10 cellular contexts compared by ENCODE assay signal in genomic region chr2:118808429-118808809, GRCh38. TPM values are rescaled to one million over a fixed set of nuclear protein-coding genes. Genes with fewer than 3 reads are reported as not detected.
DNase-seq lines count a peak whose midpoint lies in the region; ATAC-seq lines count a peak whose summit lies in the region.
"Had no signal": no experiment of that assay in that cellular context is flagged by ENCODE, and none has a peak within 500 bp of the region (broad histone marks: within the 10 kb centered on the region; RNA-seq: fewer than 3 reads in every experiment).

No MANE protein-coding gene starts in this region.

- DNase-seq in activated naive CD4-positive, alpha-beta T cell treated with anti-CD3 and anti-CD28 coated beads for 36 hours: no peak
- DNase-seq in activated naive CD4-positive, alpha-beta T cell treated with anti-CD3 and anti-CD28 coated beads, Interleukin-2, amount 10 ng/mL, durations not matched to agents 7 days and 5 days: no peak
- peak; percentile 16 for DNase-seq in astrocyte of the hippocampus (ENCODE audit: low read depth, low spot score)
- no peak for DNase-seq in left lobe of liver (ENCODE audit: low spot score)
- no peak for DNase-seq in stimulated activated naive B cell treated with anti-CD40 and anti-IgM and Interleukin-4, amounts not matched to agents 10 μg/mL and 1 μg/mL and 100 μg/mL, for 72 hours
- no peak for DNase-seq in stimulated activated CD4-positive, alpha-beta T cell treated with anti-CD3 and anti-CD28 coated beads, Interleukin-4, amount 100 ng/mL, for 24 hours
- no peak for DNase-seq in inferior parietal cortex (ENCODE audit: extremely low spot score)
- DNase-seq in Right ventricle myocardium inferior (ENCODE audit: missing footprints): no peak
- DNase-seq: NCI-H226 had no signal

- no peaks in the 10 kb centered on the region for H3K36me3 Mint-ChIP-seq in activated naive CD4-positive, alpha-beta T cell treated with anti-CD3 and anti-CD28 coated beads for 36 hours (ENCODE audit: low read depth)
- H3K36me3 Mint-ChIP-seq in activated naive CD4-positive, alpha-beta T cell treated with anti-CD3 and anti-CD28 coated beads, Interleukin-2, amount 10 ng/mL, durations not matched to agents 7 days and 5 days: no peaks in the 10 kb centered on the region
- H3K36me3 Mint-ChIP-seq in stimulated activated naive B cell treated with anti-CD40 and anti-IgM and Interleukin-4, amounts not matched to agents 10 μg/mL and 1 μg/mL and 100 μg/mL, for 72 hours: peaks cover 0 to 6% of the 10 kb centered on the region in 2 donors

- peak overlapping the region; percentile 15 for H3K4me3 Mint-ChIP-seq in activated naive CD4-positive, alpha-beta T cell treated with anti-CD3 and anti-CD28 coated beads for 36 hours
- no peak overlapping the region for H3K4me3 Mint-ChIP-seq in activated naive CD4-positive, alpha-beta T cell treated with anti-CD3 and anti-CD28 coated beads, Interleukin-2, amount 10 ng/mL, durations not matched to agents 7 days and 5 days
- H3K4me3 Mint-ChIP-seq in stimulated activated naive B cell treated with anti-CD40 and anti-IgM and Interleukin-4, amounts not matched to agents 10 μg/mL and 1 μg/mL and 100 μg/mL, for 72 hours: peak overlapping the region; percentile 43 to 44

- CTCF ChIA-PET in activated naive CD4-positive, alpha-beta T cell treated with anti-CD3 and anti-CD28 coated beads for 36 hours (lab: Charles Lee): interaction anchor here (0.6 kb wide), 1 partner anchor 54 kb away, joined by 3 read pairs; no protein-coding TSS in a partner anchor
- CTCF ChIA-PET in activated naive CD4-positive, alpha-beta T cell treated with anti-CD3 and anti-CD28 coated beads, Interleukin-2, amount 10 ng/mL, durations not matched to agents 7 days and 5 days (lab: Charles Lee): no interaction called here

- no peaks in the 10 kb centered on the region for H3K9me3 Mint-ChIP-seq in activated naive CD4-positive, alpha-beta T cell treated with anti-CD3 and anti-CD28 coated beads for 36 hours
- no peaks in the 10 kb centered on the region for H3K9me3 Mint-ChIP-seq in activated naive CD4-positive, alpha-beta T cell treated with anti-CD3 and anti-CD28 coated beads, Interleukin-2, amount 10 ng/mL, durations not matched to agents 7 days and 5 days
- H3K9me3 Mint-ChIP-seq in stimulated activated naive B cell treated with anti-CD40 and anti-IgM and Interleukin-4, amounts not matched to agents 10 μg/mL and 1 μg/mL and 100 μg/mL, for 72 hours: no peaks in the 10 kb centered on the region

- H3K27ac Mint-ChIP-seq in activated naive CD4-positive, alpha-beta T cell treated with anti-CD3 and anti-CD28 coated beads for 36 hours: no peak overlapping the region
- H3K27ac Mint-ChIP-seq in activated naive CD4-positive, alpha-beta T cell treated with anti-CD3 and anti-CD28 coated beads, Interleukin-2, amount 10 ng/mL, durations not matched to agents 7 days and 5 days: no peak overlapping the region
- H3K27ac Mint-ChIP-seq in stimulated activated naive B cell treated with anti-CD40 and anti-IgM and Interleukin-4, amounts not matched to agents 10 μg/mL and 1 μg/mL and 100 μg/mL, for 72 hours: no peak overlapping the region

- H3K4me1 Mint-ChIP-seq in activated naive CD4-positive, alpha-beta T cell treated with anti-CD3 and anti-CD28 coated beads for 36 hours (ENCODE audit: low read depth): peaks cover 3% of the 10 kb centered on the region
- H3K4me1 Mint-ChIP-seq in activated naive CD4-positive, alpha-beta T cell treated with anti-CD3 and anti-CD28 coated beads, Interleukin-2, amount 10 ng/mL, durations not matched to agents 7 days and 5 days: peaks cover 2% of the 10 kb centered on the region
- H3K4me1 Mint-ChIP-seq in stimulated activated naive B cell treated with anti-CD40 and anti-IgM and Interleukin-4, amounts not matched to agents 10 μg/mL and 1 μg/mL and 100 μg/mL, for 72 hours: peaks cover 2 to 9% of the 10 kb centered on the region in 2 donors

- peaks cover 56% of the 10 kb centered on the region for H3K27me3 Mint-ChIP-seq in activated naive CD4-positive, alpha-beta T cell treated with anti-CD3 and anti-CD28 coated beads for 36 hours (ENCODE audit: low read depth)
- peaks cover 68% of the 10 kb centered on the region for H3K27me3 Mint-ChIP-seq in activated naive CD4-positive, alpha-beta T cell treated with anti-CD3 and anti-CD28 coated beads, Interleukin-2, amount 10 ng/mL, durations not matched to agents 7 days and 5 days
- peaks cover 46 to 75% of the 10 kb centered on the region in 2 donors for H3K27me3 Mint-ChIP-seq in stimulated activated naive B cell treated with anti-CD40 and anti-IgM and Interleukin-4, amounts not matched to agents 10 μg/mL and 1 μg/mL and 100 μg/mL, for 72 hours

- ATAC-seq in left lobe of liver (peak; percentile 52), Right ventricle myocardium inferior (no peak)
- no peak for ATAC-seq in stimulated activated naive B cell treated with anti-CD40 and anti-IgM and Interleukin-4, amounts not matched to agents 10 μg/mL and 1 μg/mL and 100 μg/mL, for 72 hours (replicated peaks)

- intact Hi-C loops in activated naive CD4-positive, alpha-beta T cell treated with anti-CD3 and anti-CD28 coated beads for 36 hours (cut with micrococcal nuclease): no loop called here
- intact Hi-C loops in Right ventricle myocardium inferior (cut with DNase I): no loop called here

RNA-seq across cellular contexts. Expression of gene EN1, which starts 39.0 kb away (rescaled TPM):
- not detected for total RNA-seq in activated naive CD4-positive, alpha-beta T cell treated with anti-CD3 and anti-CD28 coated beads for 36 hours
- total RNA-seq in left lobe of liver (not detected), Right ventricle myocardium inferior (not detected)
- total RNA-seq: ascending aorta had no signal
